10 cellular contexts compared by ENCODE assay signal in the genomic region with DNA sequence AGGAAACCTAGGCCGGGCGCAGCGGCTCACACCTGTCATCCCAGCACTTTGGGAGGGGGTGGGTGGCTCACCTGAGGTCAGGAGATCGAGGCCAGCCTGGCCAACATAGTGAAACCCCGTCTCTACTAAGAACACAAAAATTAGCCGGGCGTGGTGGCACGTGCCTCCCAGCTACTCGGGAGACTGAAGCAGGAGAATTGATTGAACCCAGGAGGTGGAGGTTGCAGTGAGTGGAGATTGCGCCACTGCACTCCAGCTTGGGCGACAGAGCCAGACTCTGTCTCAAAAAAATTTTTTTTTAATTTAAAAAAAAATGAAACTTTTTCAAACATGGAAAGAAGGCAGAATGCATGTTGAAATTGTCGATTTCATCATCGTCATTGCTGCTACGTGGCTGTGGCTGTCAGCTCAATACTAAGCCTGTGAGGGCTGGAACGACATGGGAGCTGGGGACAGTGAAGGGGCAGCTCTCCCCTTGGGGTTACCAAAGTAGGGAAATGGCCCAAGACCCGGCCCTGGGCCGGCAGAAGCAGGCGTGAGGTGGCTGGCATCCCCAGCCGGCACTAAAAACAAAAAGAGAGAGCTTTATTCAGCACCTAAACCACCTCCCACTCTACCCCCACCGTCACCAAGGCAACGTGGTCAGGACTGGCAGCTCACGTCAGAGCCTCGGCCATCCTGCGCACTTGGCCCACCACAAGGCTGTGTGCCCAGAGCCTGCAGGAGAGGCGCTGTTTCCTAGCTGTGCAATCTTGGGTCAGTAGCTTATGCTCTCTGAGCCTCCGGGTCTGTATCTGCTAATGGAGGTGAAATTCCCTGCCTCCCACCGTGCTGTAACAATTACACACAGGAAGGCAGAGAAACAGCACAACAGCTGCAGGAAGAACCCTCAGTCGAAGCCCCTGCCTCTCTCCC. TPM values are rescaled to one million over a fixed set of nuclear protein-coding genes. Genes with fewer than 3 reads are reported as not detected.
DNase-seq lines count a peak whose midpoint lies in the region; ATAC-seq and TF ChIP-seq lines count a peak whose summit lies in the region.
"Had no signal": no experiment of that assay in that cellular context is flagged by ENCODE, and none has a peak within 500 bp of the region (broad histone marks: within the 10 kb centered on the region; RNA-seq: fewer than 3 reads in every experiment).

No MANE protein-coding gene starts in this region.

- H3K36me3 ChIP-seq in left lung = peaks cover 0 to 11% of the 10 kb centered on the region in 2 donors

- DNase-seq in SKM-1 treated with dmso at 0.1 percent for 144 hours (lab: John Stamatoyannopoulos, UW; ENCODE audit: unreplicated experiment) (peak; percentile 56), SKM-1 (lab: John Stamatoyannopoulos, UW; ENCODE audit: unreplicated experiment) (no peak), amygdala (lab: John Stamatoyannopoulos, UW) (peak in 35 of 56 donors; percentile 13 to 74 (median 53)), left lung (peak; percentile 70 to 78), substantia nigra (lab: John Stamatoyannopoulos, UW) (peak in 15 of 49 donors; percentile 22 to 69 (median 39)), hepatic stellate cell (ENCODE audit: low spot score) (no peak), NCI-H187 treated with DMSO at 0.1 percent for 48 hours (lab: John Stamatoyannopoulos, UW) (no peak), NCI-H345 treated with DMSO at 0.1 percent for 48 hours (lab: John Stamatoyannopoulos, UW; ENCODE audit: unreplicated experiment) (no peak)
- DNase-seq: ACHN; activated CD4-positive, alpha-beta T cell treated with anti-CD3 and anti-CD28 coated beads for 1 hour had no signal

- TF ChIP-seq CTCF in left lung (IDR thresholded peaks at IDR 0.05) = no peak

- peak; percentile 85 for ATAC-seq in left lung

- H3K27ac ChIP-seq in left lung (no peak overlapping the region), substantia nigra (ENCODE audit: low read depth, low read length, poor library complexity, severe bottlenecking) (peak overlapping the region; percentile 53)

- no peaks in the 10 kb centered on the region for H3K9me3 ChIP-seq in left lung

- no peak overlapping the region for H3K4me3 ChIP-seq in left lung

- no peaks in the 10 kb centered on the region for H3K27me3 ChIP-seq in left lung

- intact Hi-C loops in left lung (cut with DNase I) = no loop called here

- H3K4me1 ChIP-seq in left lung = peaks cover 0 to 12% of the 10 kb centered on the region in 2 donors

RNA-seq across cellular contexts. Expression of gene AGPAT4, which starts 30.8 kb away (rescaled TPM):
- 10 to 100 TPM; 13.4 to 14.8 TPM for total RNA-seq in left lung

Comparison
In these comparisons a context has a peak if more than half of its experiments do, and no peak if none do; other contexts are left out.
1. DNase-seq: peak in SKM-1 treated with dmso at 0.1 percent for 144 hours (single experiment), amygdala (35 of 56) and left lung (2 of 2); none in SKM-1 (single experiment), hepatic stellate cell (single experiment), NCI-H187 treated with DMSO at 0.1 percent for 48 hours (single experiment) and NCI-H345 treated with DMSO at 0.1 percent for 48 hours (single experiment).